Comparison of ENCODE assay signal across 8 cellular contexts in the genomic region with DNA sequence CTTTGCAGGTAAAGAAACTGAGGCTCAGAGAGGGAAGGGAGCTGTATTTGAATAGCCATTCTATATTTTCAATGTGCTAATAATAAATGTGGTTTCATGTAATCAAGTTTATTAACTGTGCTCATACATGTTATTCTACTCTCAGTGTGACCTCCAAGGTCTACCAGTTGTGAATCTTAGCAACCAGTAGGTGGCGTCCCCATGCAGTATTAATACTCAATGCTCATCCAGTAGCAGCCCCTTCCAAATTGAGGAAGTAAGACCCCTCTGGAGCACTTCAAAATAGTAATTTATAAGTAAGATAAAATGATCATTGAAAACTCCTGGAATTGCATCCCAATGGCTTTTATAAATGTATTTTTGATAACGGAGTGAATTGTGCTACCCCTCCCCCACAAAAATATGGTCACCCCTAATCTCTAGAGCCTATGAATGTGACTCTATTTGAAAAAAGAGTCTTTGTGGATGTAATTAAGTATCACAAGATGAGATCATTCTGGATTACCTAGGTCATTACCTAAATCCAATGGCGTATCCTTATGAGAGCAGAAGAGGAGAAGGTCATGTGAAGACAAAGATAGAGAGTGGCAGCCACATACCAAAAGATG. TPM values are rescaled to one million over a fixed set of nuclear protein-coding genes. Genes with fewer than 3 reads are reported as not detected.
DNase-seq lines count a peak whose midpoint lies in the region; ATAC-seq, FAIRE-seq and TF ChIP-seq lines count a peak whose summit lies in the region.

No MANE protein-coding gene starts in this region.

- H3K27me3 ChIP-seq in esophagus muscularis mucosa (no peaks in the 10 kb centered on the region), pancreas (no peaks in the 10 kb centered on the region)

- H3K36me3 ChIP-seq in esophagus muscularis mucosa: no peaks in the 10 kb centered on the region
- H3K36me3 ChIP-seq in pancreas: no peaks in the 10 kb centered on the region

- H3K4me1 ChIP-seq in esophagus muscularis mucosa (no peaks in the 10 kb centered on the region), pancreas (no peaks in the 10 kb centered on the region)

- no peak overlapping the region for H3K4me3 ChIP-seq in Jurkat, Clone E6-1 (ENCODE audit: low read length)
- no peak overlapping the region for H3K4me3 ChIP-seq in esophagus muscularis mucosa
- H3K4me3 ChIP-seq in pancreas: no peak overlapping the region

- intact Hi-C loops in esophagus muscularis mucosa (cut with DNase I) (no loop called here), pancreas (cut with DNase I) (no loop called here)

- ATAC-seq in GM21723 (IDR thresholded peaks at IDR 0.05; ENCODE audit: unreplicated experiment): peak; percentile 97
- peak in 3 of 4 donors; percentile 73 to 85 (median 81) for ATAC-seq in pancreas

- 55% methylated on average over 3 of the region's 3 CpGs for WGBS in esophagus muscularis mucosa
- 44 to 54% methylated on average over 3 of the region's 3 CpGs for WGBS in pancreas, 2 donors

- DNase-seq in activated CD4-positive, CD25-positive, alpha-beta regulatory T cell treated with anti-CD3 and anti-CD28 coated beads, Interleukin-2, amount 50 U/mL, for 16 hours (ENCODE audit: low read depth, low spot score): peak; percentile 23
- no peak for DNase-seq in activated CD4-positive, CD25-positive, alpha-beta regulatory T cell (lab: John Stamatoyannopoulos, UW)
- peak; percentile 58 for DNase-seq in Jurkat, Clone E6-1 (ENCODE audit: low read depth, low spot score)
- DNase-seq in T-helper 9 cell (peak; percentile 7), esophagus muscularis mucosa (ENCODE audit: extremely low spot score) (no peak), pancreas (peak in 1 of 6 donors; percentile 23), HuH-7.5 (ENCODE audit: low spot score) (no peak)

- no peak for FAIRE-seq in pancreas (lab: Jason Lieb, UNC)

- H3K27ac ChIP-seq in esophagus muscularis mucosa (replicated peaks in 1 of 4): no peak overlapping the region
- H3K27ac ChIP-seq in pancreas: no peak overlapping the region

- TF ChIP-seq CTCF in esophagus muscularis mucosa (IDR thresholded peaks at IDR 0.05): peak; percentile 31 to 36 (median 34)
- peak; percentile 10 to 48 (median 42) for TF ChIP-seq CTCF in pancreas (IDR thresholded peaks at IDR 0.05)

- TF ChIP-seq POLR2A in esophagus muscularis mucosa (IDR thresholded peaks at IDR 0.05; ENCODE audit: low read depth): no peak

- TF ChIP-seq EP300 in esophagus muscularis mucosa (IDR thresholded peaks at IDR 0.05): no peak

- no peaks in the 10 kb centered on the region for H3K9me3 ChIP-seq in esophagus muscularis mucosa
- no peaks in the 10 kb centered on the region for H3K9me3 ChIP-seq in pancreas

RNA-seq across cellular contexts. Expression of a gene that starts 20.4 kb away (rescaled TPM):
- polyA plus RNA-seq in Jurkat, Clone E6-1 (2012; ENCODE audit: insufficient read depth, insufficient read length): 9.9 TPM
- total RNA-seq in esophagus muscularis mucosa (1 to 10 TPM; 3.8 to 6.2 (median 4.0) TPM), pancreas (1 to 10 TPM; 5.3 to 9.2 (median 6.1) TPM)
- 1 to 10 TPM; 5.8 to 6.6 TPM for polyA plus RNA-seq in pancreas

RNA-seq across cellular contexts. Expression of a gene that starts 53.2 kb away (rescaled TPM):
- polyA plus RNA-seq in Jurkat, Clone E6-1 (2012; ENCODE audit: insufficient read depth, insufficient read length): 15.2 TPM
- 10 to 100 TPM in 3 of 4 donors, 1 to 10 TPM in 1; 9.0 to 16.2 (median 12.9) TPM for total RNA-seq in esophagus muscularis mucosa
- total RNA-seq in pancreas: 1 to 10 TPM; 4.5 to 7.3 (median 6.1) TPM
- polyA plus RNA-seq in pancreas: 1 to 10 TPM; 3.3 to 5.8 TPM

Comparison
In these comparisons a context has a peak if more than half of its experiments do, and no peak if none do; other contexts are left out.
1. DNase-seq: peak in activated CD4-positive, CD25-positive, alpha-beta regulatory T cell treated with anti-CD3 and anti-CD28 coated beads, Interleukin-2, amount 50 U/mL, for 16 hours (single experiment), Jurkat, Clone E6-1 (single experiment) and T-helper 9 cell (single experiment); none in activated CD4-positive, CD25-positive, alpha-beta regulatory T cell (0 of 4), esophagus muscularis mucosa (single experiment) and HuH-7.5 (single experiment).